ENCODE assay signal across 2 cellular contexts in genomic region chr3:7397097-7397496, GRCh38.
TF ChIP-seq lines count a peak whose summit lies in the region.

No MANE protein-coding gene starts in this region.

TF ChIP-seq in SK-N-SH treated with all-trans-retinoic acid at 6 μM for 48 hours, 23 proteins besides CTCF, POLR2A, EP300 and RAD21 (continued from another document):
- TF ChIP-seq CSRNP3 (CRISPR knock-in tag; IDR thresholded peaks at IDR 0.05) (no peak), ARNTL (CRISPR knock-in tag; IDR thresholded peaks at IDR 0.05; ENCODE audit: borderline replicate concordance, low read depth) (no peak), ZFP3 (CRISPR knock-in tag; IDR thresholded peaks at IDR 0.05) (peak; percentile 54; the same call in 1 of the 2 replicates), TCF4 (CRISPR knock-in tag; IDR thresholded peaks at IDR 0.05; ENCODE audit: borderline replicate concordance) (no peak), ZNF565 (CRISPR knock-in tag; conservative IDR thresholded peaks at IDR 0.05; ENCODE audit: low read depth) (no peak), TSHZ2 (CRISPR knock-in tag; IDR thresholded peaks at IDR 0.05) (no peak)

TF ChIP-seq in SK-N-SH, 30 proteins besides CTCF, POLR2A, EP300 and RAD21 (continued from another document):
- TF ChIP-seq PBX3 (IDR thresholded peaks at IDR 0.05) (no peak), EZH2phosphoT487 (IDR thresholded peaks at IDR 0.05; ENCODE audit: borderline replicate concordance, low read depth) (no peak), FOXM1 (IDR thresholded peaks at IDR 0.05; ENCODE audit: low read depth) (no peak), TCF12 (IDR thresholded peaks at IDR 0.05) (no peak), MAX (IDR thresholded peaks at IDR 0.05; ENCODE audit: low read depth) (no peak), JUND (IDR thresholded peaks at IDR 0.05) (no peak), FOSL2 (IDR thresholded peaks at IDR 0.05; ENCODE audit: borderline replicate concordance, low read depth) (no peak), FOXJ3 (CRISPR knock-in tag; IDR thresholded peaks at IDR 0.05) (no peak), NFIC (IDR thresholded peaks at IDR 0.05; ENCODE audit: borderline replicate concordance) (no peak), SIN3A (IDR thresholded peaks at IDR 0.05; ENCODE audit: borderline replicate concordance, low read depth, low read length) (no peak), TEAD4 (IDR thresholded peaks at IDR 0.05; ENCODE audit: borderline replicate concordance, insufficient read depth) (no peak), POLR2AphosphoS5 (IDR thresholded peaks at IDR 0.05; ENCODE audit: low read depth, low read length) (no peak)
